Comparison of ENCODE assay signal across 16 cellular contexts in genomic region chr15:27250223-27250622, GRCh38.
DNase-seq lines count a peak whose midpoint lies in the region; ATAC-seq lines count a peak whose summit lies in the region.
"Had no signal": no experiment of that assay in that cellular context is flagged by ENCODE, and none has a peak within 500 bp of the region (broad histone marks: within the 10 kb centered on the region; RNA-seq: fewer than 3 reads in every experiment).

No MANE protein-coding gene starts in this region.

- DNase-seq in NCI-H2196 (lab: John Stamatoyannopoulos, UW; ENCODE audit: unreplicated experiment) = peak; percentile 41
- no peak for DNase-seq in NCI-H2196 treated with DMSO at 0.1 percent for 48 hours (lab: John Stamatoyannopoulos, UW; ENCODE audit: unreplicated experiment)
- peak in 2 of 3 experiments; percentile 40 to 83 for DNase-seq in NCI-H1417 (lab: John Stamatoyannopoulos, UW)
- DNase-seq in RPMI8226 = peak; percentile 5
- peak; percentile 62 for DNase-seq in renal cortical epithelial cell (ENCODE audit: low read depth)
- no peak for DNase-seq in A172 (ENCODE audit: low spot score)
- DNase-seq: activated CD4-positive, alpha-beta T cell treated with anti-CD3 and anti-CD28 coated beads, Interleukin-2, amount 10 ng/mL, durations not matched to agents 7 days and 5 days; activated naive CD4-positive, alpha-beta T cell treated with anti-CD3 and anti-CD28 coated beads, Interleukin-2, amount 50 U/mL, for 16 hours; CD8-positive, alpha-beta memory T cell; hippocampal formation; kidney glomerular epithelial cell; NCI-H226; stimulated activated CD4-positive, alpha-beta T cell treated with anti-CD3 and anti-CD28 coated beads, Interleukin-15, amount 100 ng/mL, for 24 hours; stimulated activated naive CD8-positive, alpha-beta T cell treated with anti-CD3 and anti-CD28 coated beads, Interleukin-15, Interleukin-2, amounts not matched to agents 100 U/mL and 50 U/mL, for 24 hours had no signal

- ATAC-seq in GM19023 (IDR thresholded peaks at IDR 0.05; ENCODE audit: unreplicated experiment) = no peak
- no peak for ATAC-seq in GM18909 (IDR thresholded peaks at IDR 0.05; ENCODE audit: poor library complexity, unreplicated experiment)
- ATAC-seq: stimulated activated naive CD8-positive, alpha-beta T cell treated with anti-CD3 and anti-CD28 coated beads, Interleukin-15, Interleukin-2, amounts not matched to agents 100 U/mL and 50 U/mL, for 24 hours had no signal

Comparison
In these comparisons a context has a peak if more than half of its experiments do, and no peak if none do; other contexts are left out.
1. DNase-seq: peak in NCI-H2196 (single experiment), NCI-H1417 (2 of 3), RPMI8226 (single experiment) and renal cortical epithelial cell (single experiment); none in NCI-H2196 treated with DMSO at 0.1 percent for 48 hours (single experiment) and A172 (single experiment).